In genomic region chr20:290081-290831, GRCh38 we compare ENCODE assay signal across 1 cellular context.
A peak's percentile ranks its signal among the peaks of the same experiment; 100 is the strongest.
TF ChIP-seq lines count a peak whose summit lies in the region.

A gene with protein sequence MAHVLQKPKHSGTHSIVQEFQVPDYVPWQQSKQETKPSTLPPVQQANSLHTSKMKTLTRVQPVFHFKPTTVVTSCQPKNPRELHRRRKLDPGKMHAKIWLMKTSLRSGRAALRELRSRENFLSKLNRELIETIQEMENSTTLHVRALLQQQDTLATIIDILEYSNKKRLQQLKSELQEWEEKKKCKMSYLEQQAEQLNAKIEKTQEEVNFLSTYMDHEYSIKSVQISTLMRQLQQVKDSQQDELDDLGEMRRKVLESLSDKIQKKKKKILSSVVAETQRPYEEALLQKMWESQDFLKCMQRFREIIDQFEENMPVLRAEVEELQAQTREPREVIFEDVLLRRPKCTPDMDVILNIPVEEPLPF (minus strand): TSS chr20:290750. CDS start chr20:290610, 140 bp downstream.

TF ChIP-seq in HepG2, 621 proteins besides CTCF, POLR2A, EP300 and RAD21 (continued from another document and continues in another):
- no peak for TF ChIP-seq GABPA (IDR thresholded peaks at IDR 0.05; ENCODE audit: low read depth, low read length)
- no peak; the same call in 1 of the 2 replicates for TF ChIP-seq GABPA (CRISPR knock-in tag; IDR thresholded peaks at IDR 0.05; ENCODE audit: low read depth)
- TF ChIP-seq CENPBD1 (CRISPR knock-in tag; IDR thresholded peaks at IDR 0.05; ENCODE audit: borderline replicate concordance, low read depth), result no peak
- TF ChIP-seq IKZF4 (CRISPR knock-in tag; IDR thresholded peaks at IDR 0.05; ENCODE audit: borderline replicate concordance, low read depth, not compliant biosample characterization), result peak; percentile 65
- TF ChIP-seq ADNP (CRISPR knock-in tag; IDR thresholded peaks at IDR 0.05), result 0 out of 2 replicates have a peak, but pooled peaks have one; percentile 59
- TF ChIP-seq SIN3A (IDR thresholded peaks at IDR 0.05; ENCODE audit: borderline replicate concordance, low read depth, low read length), result peak; percentile 99
- TF ChIP-seq EED (CRISPR knock-in tag; IDR thresholded peaks at IDR 0.05), result no peak; the same call in 1 of the 2 replicates
- TF ChIP-seq ATM (IDR thresholded peaks at IDR 0.05; ENCODE audit: borderline replicate concordance), result no peak
- no peak for TF ChIP-seq RFX5 (IDR thresholded peaks at IDR 0.05; ENCODE audit: low read depth, low read length)
- TF ChIP-seq AGO1 (IDR thresholded peaks at IDR 0.05; ENCODE audit: low read depth, low read length, poor library complexity, severe bottlenecking), result no peak
- TF ChIP-seq SMYD3 (CRISPR knock-in tag; IDR thresholded peaks at IDR 0.05), result 0 out of 2 replicates have a peak, but pooled peaks have one; percentile 58
- TF ChIP-seq HOXA5 (CRISPR knock-in tag; IDR thresholded peaks at IDR 0.05), result no peak
- TF ChIP-seq ETV6 (CRISPR knock-in tag; conservative IDR thresholded peaks at IDR 0.05), result no peak
- TF ChIP-seq TCF7 (IDR thresholded peaks at IDR 0.05; ENCODE audit: low read depth), result no peak
- no peak for TF ChIP-seq ZNF101 (CRISPR knock-in tag; IDR thresholded peaks at IDR 0.05; ENCODE audit: borderline replicate concordance, low read depth)
- peak; percentile 59; the same call in 1 of the 2 replicates for TF ChIP-seq ZNF224 (CRISPR knock-in tag; IDR thresholded peaks at IDR 0.05)
- TF ChIP-seq ZNF282 (IDR thresholded peaks at IDR 0.05; ENCODE audit: partially characterized antibody), result no peak
- no peak for TF ChIP-seq ZNF367 (CRISPR knock-in tag; IDR thresholded peaks at IDR 0.05; ENCODE audit: borderline replicate concordance)
- no peak for TF ChIP-seq MAFF (IDR thresholded peaks at IDR 0.05; ENCODE audit: low read depth, low read length)
- no peak for TF ChIP-seq GZF1 (CRISPR knock-in tag; IDR thresholded peaks at IDR 0.05)
- no peak for TF ChIP-seq GLI4 (CRISPR knock-in tag; IDR thresholded peaks at IDR 0.05; ENCODE audit: borderline replicate concordance)
- TF ChIP-seq ZNF672 (CRISPR knock-in tag; IDR thresholded peaks at IDR 0.05), result no peak
- TF ChIP-seq ZNF687 (CRISPR knock-in tag; IDR thresholded peaks at IDR 0.05), result peak; percentile 88
- no peak for TF ChIP-seq ZNF878 (CRISPR knock-in tag; IDR thresholded peaks at IDR 0.05)
- TF ChIP-seq SALL2 (CRISPR knock-in tag; IDR thresholded peaks at IDR 0.05), result peak; percentile 29; the same call in 1 of the 2 replicates
- TF ChIP-seq ZBTB44 (CRISPR knock-in tag; IDR thresholded peaks at IDR 0.05), result 0 out of 2 replicates have a peak, but pooled peaks have one; percentile 52
- no peak; the same call in 1 of the 2 replicates for TF ChIP-seq ZNF205 (CRISPR knock-in tag; IDR thresholded peaks at IDR 0.05)
- TF ChIP-seq FOSL1 (CRISPR knock-in tag; IDR thresholded peaks at IDR 0.05; ENCODE audit: borderline replicate concordance), result no peak
- TF ChIP-seq ZBTB42 (CRISPR knock-in tag; IDR thresholded peaks at IDR 0.05), result peak; percentile 48; the same call in 1 of the 2 replicates
- no peak for TF ChIP-seq ZMYM3 (CRISPR knock-in tag; IDR thresholded peaks at IDR 0.05)
- TF ChIP-seq, protein P1, sequence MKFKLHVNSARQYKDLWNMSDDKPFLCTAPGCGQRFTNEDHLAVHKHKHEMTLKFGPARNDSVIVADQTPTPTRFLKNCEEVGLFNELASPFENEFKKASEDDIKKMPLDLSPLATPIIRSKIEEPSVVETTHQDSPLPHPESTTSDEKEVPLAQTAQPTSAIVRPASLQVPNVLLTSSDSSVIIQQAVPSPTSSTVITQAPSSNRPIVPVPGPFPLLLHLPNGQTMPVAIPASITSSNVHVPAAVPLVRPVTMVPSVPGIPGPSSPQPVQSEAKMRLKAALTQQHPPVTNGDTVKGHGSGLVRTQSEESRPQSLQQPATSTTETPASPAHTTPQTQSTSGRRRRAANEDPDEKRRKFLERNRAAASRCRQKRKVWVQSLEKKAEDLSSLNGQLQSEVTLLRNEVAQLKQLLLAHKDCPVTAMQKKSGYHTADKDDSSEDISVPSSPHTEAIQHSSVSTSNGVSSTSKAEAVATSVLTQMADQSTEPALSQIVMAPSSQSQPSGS (CRISPR knock-in tag; IDR thresholded peaks at IDR 0.05), result no peak
- TF ChIP-seq THAP11 (CRISPR knock-in tag; IDR thresholded peaks at IDR 0.05), result peak; percentile 73
- TF ChIP-seq ARNT2 (CRISPR knock-in tag; IDR thresholded peaks at IDR 0.05; ENCODE audit: low read depth), result no peak
- TF ChIP-seq, protein P2, sequence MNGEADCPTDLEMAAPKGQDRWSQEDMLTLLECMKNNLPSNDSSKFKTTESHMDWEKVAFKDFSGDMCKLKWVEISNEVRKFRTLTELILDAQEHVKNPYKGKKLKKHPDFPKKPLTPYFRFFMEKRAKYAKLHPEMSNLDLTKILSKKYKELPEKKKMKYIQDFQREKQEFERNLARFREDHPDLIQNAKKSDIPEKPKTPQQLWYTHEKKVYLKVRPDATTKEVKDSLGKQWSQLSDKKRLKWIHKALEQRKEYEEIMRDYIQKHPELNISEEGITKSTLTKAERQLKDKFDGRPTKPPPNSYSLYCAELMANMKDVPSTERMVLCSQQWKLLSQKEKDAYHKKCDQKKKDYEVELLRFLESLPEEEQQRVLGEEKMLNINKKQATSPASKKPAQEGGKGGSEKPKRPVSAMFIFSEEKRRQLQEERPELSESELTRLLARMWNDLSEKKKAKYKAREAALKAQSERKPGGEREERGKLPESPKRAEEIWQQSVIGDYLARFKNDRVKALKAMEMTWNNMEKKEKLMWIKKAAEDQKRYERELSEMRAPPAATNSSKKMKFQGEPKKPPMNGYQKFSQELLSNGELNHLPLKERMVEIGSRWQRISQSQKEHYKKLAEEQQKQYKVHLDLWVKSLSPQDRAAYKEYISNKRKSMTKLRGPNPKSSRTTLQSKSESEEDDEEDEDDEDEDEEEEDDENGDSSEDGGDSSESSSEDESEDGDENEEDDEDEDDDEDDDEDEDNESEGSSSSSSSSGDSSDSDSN (CRISPR knock-in tag; IDR thresholded peaks at IDR 0.05), result no peak; the same call in 1 of the 2 replicates
- no peak for TF ChIP-seq ZNF761 (CRISPR knock-in tag; conservative IDR thresholded peaks at IDR 0.05)
- TF ChIP-seq SP5 (CRISPR knock-in tag; IDR thresholded peaks at IDR 0.05; ENCODE audit: borderline replicate concordance, low read depth), result peak; percentile 74
- peak; percentile 63; the same call in 1 of the 2 replicates for TF ChIP-seq PRDM10 (CRISPR knock-in tag; IDR thresholded peaks at IDR 0.05; ENCODE audit: low read depth)
- TF ChIP-seq ZNF75D (CRISPR knock-in tag; IDR thresholded peaks at IDR 0.05; ENCODE audit: borderline replicate concordance), result no peak
- TF ChIP-seq, protein P3, sequence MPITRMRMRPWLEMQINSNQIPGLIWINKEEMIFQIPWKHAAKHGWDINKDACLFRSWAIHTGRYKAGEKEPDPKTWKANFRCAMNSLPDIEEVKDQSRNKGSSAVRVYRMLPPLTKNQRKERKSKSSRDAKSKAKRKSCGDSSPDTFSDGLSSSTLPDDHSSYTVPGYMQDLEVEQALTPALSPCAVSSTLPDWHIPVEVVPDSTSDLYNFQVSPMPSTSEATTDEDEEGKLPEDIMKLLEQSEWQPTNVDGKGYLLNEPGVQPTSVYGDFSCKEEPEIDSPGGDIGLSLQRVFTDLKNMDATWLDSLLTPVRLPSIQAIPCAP (CRISPR knock-in tag; IDR thresholded peaks at IDR 0.05; ENCODE audit: low read depth), result no peak
- TF ChIP-seq E2F2 (CRISPR knock-in tag; IDR thresholded peaks at IDR 0.05; ENCODE audit: borderline replicate concordance), result no peak
- no peak for TF ChIP-seq FOSL2 (CRISPR knock-in tag; IDR thresholded peaks at IDR 0.05)
- no peak for TF ChIP-seq MYNN (CRISPR knock-in tag; IDR thresholded peaks at IDR 0.05; ENCODE audit: low read depth)
